ENCODE assay signal across 9 cellular contexts in genomic region chr15:89874926-89875564, GRCh38. TPM values are rescaled to one million over a fixed set of nuclear protein-coding genes. Genes with fewer than 3 reads are reported as not detected.
DNase-seq lines count a peak whose midpoint lies in the region; ATAC-seq and TF ChIP-seq lines count a peak whose summit lies in the region.
"Had no signal": no experiment of that assay in that cellular context is flagged by ENCODE, and none has a peak within 500 bp of the region (broad histone marks: within the 10 kb centered on the region; RNA-seq: fewer than 3 reads in every experiment).

No MANE protein-coding gene starts in this region.

- H3K36me3 ChIP-seq in SJCRH30 (peaks cover 23% of the 10 kb centered on the region), tibial artery (peaks cover 33 to 61% (median 33%) of the 10 kb centered on the region in 3 donors)

- no peak overlapping the region for H3K4me3 Mint-ChIP-seq in osteocyte (ENCODE audit: unreplicated experiment)

- H3K27me3 Mint-ChIP-seq in osteocyte (ENCODE audit: unreplicated experiment): no peaks in the 10 kb centered on the region

- no peak overlapping the region for H3K27ac ChIP-seq in SJCRH30
- no peak overlapping the region for H3K27ac ChIP-seq in foreskin keratinocyte
- H3K27ac ChIP-seq in tibial artery: no peak overlapping the region

- H3K4me1 ChIP-seq in SJCRH30 (no peaks in the 10 kb centered on the region), foreskin keratinocyte (peaks cover 5% of the 10 kb centered on the region), tibial artery (peaks cover 0 to 6% (median 0%) of the 10 kb centered on the region in 4 donors)

- intact Hi-C loops in tibial artery (cut with DNase I; ENCODE audit: low total_unique reads): no loop called here

- H3K4me1 Mint-ChIP-seq in osteocyte (ENCODE audit: unreplicated experiment): peaks cover 4% of the 10 kb centered on the region

- H3K9me3 ChIP-seq in SJCRH30 (replicated peaks) (no peaks in the 10 kb centered on the region), tibial artery (no peaks in the 10 kb centered on the region)

- TF ChIP-seq CTCF in foreskin keratinocyte (conservative IDR thresholded peaks at IDR 0.05) (peak; percentile 94), osteocyte (IDR thresholded peaks at IDR 0.05) (peak; percentile 99), tibial artery (IDR thresholded peaks at IDR 0.05) (peak; percentile 92 to 94)

- DNase-seq in Caki2 (ENCODE audit: low read depth) (peak; percentile 53), LoVo (ENCODE audit: low spot score) (peak; percentile 85), SJCRH30 (peak; percentile 73 to 80), foreskin keratinocyte (peak in 1 of 2 donors; percentile 37), osteocyte (ENCODE audit: extremely low spot score, unreplicated experiment) (peak; percentile 92), tibial artery (peak; percentile 77 to 85)
- peak; percentile 72 for DNase-seq in activated effector memory CD4-positive, alpha-beta T cell treated with Interleukin-2 at 50 U/mL for 16 hours

- in situ Hi-C loops in Caki2 (cut with HindIII; ENCODE audit: low pct_unique_long_range_greater_than_20kb, low sequenced_read_pairs): loop anchor here (10.0 kb wide), 1 partner anchor 100 kb away; the partner anchor contains the start of gene MESP2

- H3K36me3 Mint-ChIP-seq in osteocyte (ENCODE audit: unreplicated experiment): peaks cover 24% of the 10 kb centered on the region

- H3K27ac Mint-ChIP-seq in osteocyte (ENCODE audit: unreplicated experiment): no peak overlapping the region

- no peaks in the 10 kb centered on the region for H3K27me3 ChIP-seq in SJCRH30
- no peaks in the 10 kb centered on the region for H3K27me3 ChIP-seq in foreskin keratinocyte
- no peaks in the 10 kb centered on the region for H3K27me3 ChIP-seq in tibial artery

- H3K9me3 Mint-ChIP-seq in osteocyte (ENCODE audit: unreplicated experiment): no peaks in the 10 kb centered on the region

- H3K4me3 ChIP-seq in SJCRH30 (no peak overlapping the region), tibial artery (no peak overlapping the region)

- ATAC-seq in GM21447 (IDR thresholded peaks at IDR 0.05; ENCODE audit: unreplicated experiment): peak; percentile 76
- ATAC-seq in foreskin keratinocyte: peak; percentile 83

RNA-seq across cellular contexts. Expression of gene AP3S2, which starts 18.7 kb away (rescaled TPM):
- total RNA-seq in Caki2 (2014; rRNA removed; shearing (Covaris generic); ENCODE audit: low replicate concordance): 94.2 and 123 TPM in 2 replicates
- 46.1 and 53.4 TPM in 2 replicates for total RNA-seq in SJCRH30 (2014; rRNA removed; shearing (Covaris generic))
- total RNA-seq in foreskin keratinocyte (25.8 and 40.3 TPM in 2 replicates), osteocyte (26.9 and 29.3 TPM in 2 replicates)
- polyA plus RNA-seq in foreskin keratinocyte: 11.8 and 12.0 TPM in 2 replicates

RNA-seq across cellular contexts. Expression of gene ARPIN, which starts 37.7 kb away (rescaled TPM):
- total RNA-seq in Caki2 (2014; rRNA removed; shearing (Covaris generic); ENCODE audit: low replicate concordance): 10.8 and 16.4 TPM in 2 replicates
- total RNA-seq in SJCRH30 (2014; rRNA removed; shearing (Covaris generic)): 2.4 and 2.8 TPM in 2 replicates
- total RNA-seq in foreskin keratinocyte: 10.8 and 12.5 TPM in 2 replicates
- polyA plus RNA-seq in foreskin keratinocyte: 7.9 and 10.4 TPM in 2 replicates
- 18.7 and 23.0 TPM in 2 replicates for total RNA-seq in osteocyte
- total RNA-seq: T-helper 2 cell treated with Interferon-gamma antibody and Interleukin-4, amounts not matched to agents 100 ng/mL and 5 ng/mL, for 36 hours had no signal
